1 cellular context compared by ENCODE assay signal in genomic region chr10:25016349-25017246, GRCh38.
TF ChIP-seq lines count a peak whose summit lies in the region.

TSS of gene THNSL1 (plus strand) at chr10:25016612. CDS start at chr10:25023224, 6,612 bp downstream.

TF ChIP-seq in HepG2, 621 proteins besides CTCF, POLR2A, EP300 and RAD21 (continued from another document and continues in another):
- peak; percentile 83; the same call in 1 of the 2 replicates for TF ChIP-seq ZBTB4 (CRISPR knock-in tag; IDR thresholded peaks at IDR 0.05; ENCODE audit: borderline replicate concordance)
- peak; percentile 83; the same call in 1 of the 2 replicates for TF ChIP-seq MAF1 (CRISPR knock-in tag; IDR thresholded peaks at IDR 0.05; ENCODE audit: borderline replicate concordance)
- peak; percentile 91 for TF ChIP-seq ZNF878 (CRISPR knock-in tag; IDR thresholded peaks at IDR 0.05)
- no peak for TF ChIP-seq JUND (CRISPR knock-in tag; IDR thresholded peaks at IDR 0.05)
- TF ChIP-seq HOXA3 (CRISPR knock-in tag; IDR thresholded peaks at IDR 0.05) = peak; percentile 76
- TF ChIP-seq AGO1 (IDR thresholded peaks at IDR 0.05; ENCODE audit: low read depth, low read length, poor library complexity, severe bottlenecking) = no peak
- TF ChIP-seq, protein P1, sequence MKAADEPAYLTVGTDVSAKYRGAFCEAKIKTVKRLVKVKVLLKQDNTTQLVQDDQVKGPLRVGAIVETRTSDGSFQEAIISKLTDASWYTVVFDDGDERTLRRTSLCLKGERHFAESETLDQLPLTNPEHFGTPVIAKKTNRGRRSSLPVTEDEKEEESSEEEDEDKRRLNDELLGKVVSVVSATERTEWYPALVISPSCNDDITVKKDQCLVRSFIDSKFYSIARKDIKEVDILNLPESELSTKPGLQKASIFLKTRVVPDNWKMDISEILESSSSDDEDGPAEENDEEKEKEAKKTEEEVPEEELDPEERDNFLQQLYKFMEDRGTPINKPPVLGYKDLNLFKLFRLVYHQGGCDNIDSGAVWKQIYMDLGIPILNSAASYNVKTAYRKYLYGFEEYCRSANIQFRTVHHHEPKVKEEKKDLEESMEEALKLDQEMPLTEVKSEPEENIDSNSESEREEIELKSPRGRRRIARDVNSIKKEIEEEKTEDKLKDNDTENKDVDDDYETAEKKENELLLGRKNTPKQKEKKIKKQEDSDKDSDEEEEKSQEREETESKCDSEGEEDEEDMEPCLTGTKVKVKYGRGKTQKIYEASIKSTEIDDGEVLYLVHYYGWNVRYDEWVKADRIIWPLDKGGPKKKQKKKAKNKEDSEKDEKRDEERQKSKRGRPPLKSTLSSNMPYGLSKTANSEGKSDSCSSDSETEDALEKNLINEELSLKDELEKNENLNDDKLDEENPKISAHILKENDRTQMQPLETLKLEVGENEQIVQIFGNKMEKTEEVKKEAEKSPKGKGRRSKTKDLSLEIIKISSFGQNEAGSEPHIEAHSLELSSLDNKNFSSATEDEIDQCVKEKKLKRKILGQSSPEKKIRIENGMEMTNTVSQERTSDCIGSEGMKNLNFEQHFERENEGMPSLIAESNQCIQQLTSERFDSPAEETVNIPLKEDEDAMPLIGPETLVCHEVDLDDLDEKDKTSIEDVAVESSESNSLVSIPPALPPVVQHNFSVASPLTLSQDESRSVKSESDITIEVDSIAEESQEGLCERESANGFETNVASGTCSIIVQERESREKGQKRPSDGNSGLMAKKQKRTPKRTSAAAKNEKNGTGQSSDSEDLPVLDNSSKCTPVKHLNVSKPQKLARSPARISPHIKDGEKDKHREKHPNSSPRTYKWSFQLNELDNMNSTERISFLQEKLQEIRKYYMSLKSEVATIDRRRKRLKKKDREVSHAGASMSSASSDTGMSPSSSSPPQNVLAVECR (CRISPR knock-in tag; IDR thresholded peaks at IDR 0.05; ENCODE audit: borderline replicate concordance) = peak; percentile 94
- TF ChIP-seq ZNF746 (CRISPR knock-in tag; IDR thresholded peaks at IDR 0.05) = peak; percentile 95
- TF ChIP-seq, protein P2, sequence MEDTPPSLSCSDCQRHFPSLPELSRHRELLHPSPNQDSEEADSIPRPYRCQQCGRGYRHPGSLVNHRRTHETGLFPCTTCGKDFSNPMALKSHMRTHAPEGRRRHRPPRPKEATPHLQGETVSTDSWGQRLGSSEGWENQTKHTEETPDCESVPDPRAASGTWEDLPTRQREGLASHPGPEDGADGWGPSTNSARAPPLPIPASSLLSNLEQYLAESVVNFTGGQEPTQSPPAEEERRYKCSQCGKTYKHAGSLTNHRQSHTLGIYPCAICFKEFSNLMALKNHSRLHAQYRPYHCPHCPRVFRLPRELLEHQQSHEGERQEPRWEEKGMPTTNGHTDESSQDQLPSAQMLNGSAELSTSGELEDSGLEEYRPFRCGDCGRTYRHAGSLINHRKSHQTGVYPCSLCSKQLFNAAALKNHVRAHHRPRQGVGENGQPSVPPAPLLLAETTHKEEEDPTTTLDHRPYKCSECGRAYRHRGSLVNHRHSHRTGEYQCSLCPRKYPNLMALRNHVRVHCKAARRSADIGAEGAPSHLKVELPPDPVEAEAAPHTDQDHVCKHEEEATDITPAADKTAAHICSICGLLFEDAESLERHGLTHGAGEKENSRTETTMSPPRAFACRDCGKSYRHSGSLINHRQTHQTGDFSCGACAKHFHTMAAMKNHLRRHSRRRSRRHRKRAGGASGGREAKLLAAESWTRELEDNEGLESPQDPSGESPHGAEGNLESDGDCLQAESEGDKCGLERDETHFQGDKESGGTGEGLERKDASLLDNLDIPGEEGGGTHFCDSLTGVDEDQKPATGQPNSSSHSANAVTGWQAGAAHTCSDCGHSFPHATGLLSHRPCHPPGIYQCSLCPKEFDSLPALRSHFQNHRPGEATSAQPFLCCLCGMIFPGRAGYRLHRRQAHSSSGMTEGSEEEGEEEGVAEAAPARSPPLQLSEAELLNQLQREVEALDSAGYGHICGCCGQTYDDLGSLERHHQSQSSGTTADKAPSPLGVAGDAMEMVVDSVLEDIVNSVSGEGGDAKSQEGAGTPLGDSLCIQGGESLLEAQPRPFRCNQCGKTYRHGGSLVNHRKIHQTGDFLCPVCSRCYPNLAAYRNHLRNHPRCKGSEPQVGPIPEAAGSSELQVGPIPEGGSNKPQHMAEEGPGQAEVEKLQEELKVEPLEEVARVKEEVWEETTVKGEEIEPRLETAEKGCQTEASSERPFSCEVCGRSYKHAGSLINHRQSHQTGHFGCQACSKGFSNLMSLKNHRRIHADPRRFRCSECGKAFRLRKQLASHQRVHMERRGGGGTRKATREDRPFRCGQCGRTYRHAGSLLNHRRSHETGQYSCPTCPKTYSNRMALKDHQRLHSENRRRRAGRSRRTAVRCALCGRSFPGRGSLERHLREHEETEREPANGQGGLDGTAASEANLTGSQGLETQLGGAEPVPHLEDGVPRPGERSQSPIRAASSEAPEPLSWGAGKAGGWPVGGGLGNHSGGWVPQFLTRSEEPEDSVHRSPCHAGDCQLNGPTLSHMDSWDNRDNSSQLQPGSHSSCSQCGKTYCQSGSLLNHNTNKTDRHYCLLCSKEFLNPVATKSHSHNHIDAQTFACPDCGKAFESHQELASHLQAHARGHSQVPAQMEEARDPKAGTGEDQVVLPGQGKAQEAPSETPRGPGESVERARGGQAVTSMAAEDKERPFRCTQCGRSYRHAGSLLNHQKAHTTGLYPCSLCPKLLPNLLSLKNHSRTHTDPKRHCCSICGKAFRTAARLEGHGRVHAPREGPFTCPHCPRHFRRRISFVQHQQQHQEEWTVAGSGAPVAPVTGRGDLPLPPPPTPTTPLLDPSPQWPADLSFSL (CRISPR knock-in tag; IDR thresholded peaks at IDR 0.05) = no peak; the same call in 1 of the 2 replicates
- no peak for TF ChIP-seq MYNN (CRISPR knock-in tag; IDR thresholded peaks at IDR 0.05; ENCODE audit: low read depth)
- TF ChIP-seq PCBP1 (IDR thresholded peaks at IDR 0.05; ENCODE audit: borderline replicate concordance, low read depth, low read length) = no peak
- no peak for TF ChIP-seq PHB2 (IDR thresholded peaks at IDR 0.05; ENCODE audit: partially characterized antibody)
- TF ChIP-seq RXRA (CRISPR knock-in tag; IDR thresholded peaks at IDR 0.05) = peak; percentile 68; the same call in 1 of the 2 replicates
- TF ChIP-seq ZMYM4 (CRISPR knock-in tag; IDR thresholded peaks at IDR 0.05) = peak; percentile 98
- no peak for TF ChIP-seq ZSCAN22 (CRISPR knock-in tag; IDR thresholded peaks at IDR 0.05)
- peak; percentile 70; the same call in 1 of the 2 replicates for TF ChIP-seq ZNF432 (CRISPR knock-in tag; IDR thresholded peaks at IDR 0.05; ENCODE audit: borderline replicate concordance)
- TF ChIP-seq THAP8 (CRISPR knock-in tag; IDR thresholded peaks at IDR 0.05; ENCODE audit: borderline replicate concordance) = no peak; the same call in 1 of the 2 replicates
- peak; percentile 98 for TF ChIP-seq NRL (CRISPR knock-in tag; IDR thresholded peaks at IDR 0.05; ENCODE audit: borderline replicate concordance)
- TF ChIP-seq ZFP82 (CRISPR knock-in tag; IDR thresholded peaks at IDR 0.05; ENCODE audit: borderline replicate concordance) = peak; percentile 94
- TF ChIP-seq ZNF468 (CRISPR knock-in tag; IDR thresholded peaks at IDR 0.05) = peak; percentile 91
- peak; percentile 83 for TF ChIP-seq NFATC3 (CRISPR knock-in tag; IDR thresholded peaks at IDR 0.05)
- TF ChIP-seq ZFP37 (CRISPR knock-in tag; IDR thresholded peaks at IDR 0.05; ENCODE audit: borderline replicate concordance) = peak; percentile 95
- no peak for TF ChIP-seq LRRFIP1 (CRISPR knock-in tag; conservative IDR thresholded peaks at IDR 0.05)
- TF ChIP-seq CEBPG (CRISPR knock-in tag; IDR thresholded peaks at IDR 0.05) = no peak; the same call in 1 of the 2 replicates
- TF ChIP-seq ZNF251 (CRISPR knock-in tag; IDR thresholded peaks at IDR 0.05) = peak; percentile 38; the same call in 1 of the 2 replicates
- peak; percentile 95 for TF ChIP-seq KDM5B (CRISPR knock-in tag; IDR thresholded peaks at IDR 0.05; ENCODE audit: borderline replicate concordance)
- TF ChIP-seq RNF219 (CRISPR knock-in tag; IDR thresholded peaks at IDR 0.05) = no peak; the same call in 1 of the 2 replicates
- peak; percentile 87 for TF ChIP-seq TMF1 (CRISPR knock-in tag; IDR thresholded peaks at IDR 0.05; ENCODE audit: low read depth)
- TF ChIP-seq LBX2 (CRISPR knock-in tag; IDR thresholded peaks at IDR 0.05; ENCODE audit: borderline replicate concordance) = peak; percentile 98
- TF ChIP-seq, protein P3, sequence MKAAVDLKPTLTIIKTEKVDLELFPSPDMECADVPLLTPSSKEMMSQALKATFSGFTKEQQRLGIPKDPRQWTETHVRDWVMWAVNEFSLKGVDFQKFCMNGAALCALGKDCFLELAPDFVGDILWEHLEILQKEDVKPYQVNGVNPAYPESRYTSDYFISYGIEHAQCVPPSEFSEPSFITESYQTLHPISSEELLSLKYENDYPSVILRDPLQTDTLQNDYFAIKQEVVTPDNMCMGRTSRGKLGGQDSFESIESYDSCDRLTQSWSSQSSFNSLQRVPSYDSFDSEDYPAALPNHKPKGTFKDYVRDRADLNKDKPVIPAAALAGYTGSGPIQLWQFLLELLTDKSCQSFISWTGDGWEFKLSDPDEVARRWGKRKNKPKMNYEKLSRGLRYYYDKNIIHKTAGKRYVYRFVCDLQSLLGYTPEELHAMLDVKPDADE (CRISPR knock-in tag; IDR thresholded peaks at IDR 0.05) = peak; percentile 92; the same call in 1 of the 2 replicates
- TF ChIP-seq XRCC5 (optimal IDR thresholded peaks at IDR 0.05; ENCODE audit: low read length) = peak; percentile 53
- TF ChIP-seq ZNF350 (CRISPR knock-in tag; IDR thresholded peaks at IDR 0.05; ENCODE audit: borderline replicate concordance, low read depth) = peak; percentile 89; the same call in 1 of the 2 replicates
- TF ChIP-seq, protein P4, sequence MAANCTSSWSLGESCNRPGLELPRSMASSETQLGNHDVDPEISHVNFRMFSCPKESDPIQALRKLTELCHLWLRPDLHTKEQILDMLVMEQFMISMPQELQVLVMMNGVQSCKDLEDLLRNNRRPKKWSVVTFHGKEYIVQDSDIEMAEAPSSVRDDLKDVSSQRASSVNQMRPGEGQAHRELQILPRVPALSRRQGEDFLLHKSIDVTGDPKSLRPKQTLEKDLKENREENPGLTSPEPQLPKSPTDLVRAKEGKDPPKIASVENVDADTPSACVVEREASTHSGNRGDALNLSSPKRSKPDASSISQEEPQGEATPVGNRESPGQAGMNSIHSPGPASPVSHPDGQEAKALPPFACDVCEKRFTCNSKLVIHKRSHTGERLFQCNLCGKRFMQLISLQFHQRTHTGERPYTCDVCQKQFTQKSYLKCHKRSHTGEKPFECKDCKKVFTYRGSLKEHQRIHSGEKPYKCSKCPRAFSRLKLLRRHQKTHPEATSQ (CRISPR knock-in tag; IDR thresholded peaks at IDR 0.05; ENCODE audit: borderline replicate concordance) = peak; percentile 97
